ENCODE assay signal across 1 cellular context in genomic region chr4:87835192-87835591, GRCh38.
TF ChIP-seq lines count a peak whose summit lies in the region.

No MANE protein-coding gene starts in this region.

TF ChIP-seq in H1, 55 proteins besides CTCF, POLR2A, EP300 and RAD21:
- TF ChIP-seq RXRA (IDR thresholded peaks at IDR 0.05; ENCODE audit: insufficient read depth, low read depth, low read length) = no peak
- TF ChIP-seq EGR1 (IDR thresholded peaks at IDR 0.05; ENCODE audit: borderline replicate concordance, low read depth, low read length) = no peak
- TF ChIP-seq SRF (IDR thresholded peaks at IDR 0.05; ENCODE audit: low read depth, low read length) = no peak
- TF ChIP-seq SIRT6 (IDR thresholded peaks at IDR 0.05; ENCODE audit: low read length) = no peak
- TF ChIP-seq HDAC6 (IDR thresholded peaks at IDR 0.05; ENCODE audit: low read depth, low read length) = no peak
- no peak for TF ChIP-seq CBX5 (IDR thresholded peaks at IDR 0.05; ENCODE audit: low read depth, low read length)
- TF ChIP-seq TCF12 (IDR thresholded peaks at IDR 0.05; ENCODE audit: low read depth, low read length) = no peak
- TF ChIP-seq GABPA (IDR thresholded peaks at IDR 0.05; ENCODE audit: borderline replicate concordance, insufficient read depth, low read length) = no peak
- no peak for TF ChIP-seq SIN3A (conservative IDR thresholded peaks at IDR 0.05 in 1 of 2, IDR thresholded peaks at IDR 0.05 in 1 of 2; ENCODE audit: low read depth in 1 of 2, low read length in 2 of 2)
- TF ChIP-seq SP4 (IDR thresholded peaks at IDR 0.05; ENCODE audit: low read length) = no peak
- no peak for TF ChIP-seq RNF2 (IDR thresholded peaks at IDR 0.05; ENCODE audit: borderline replicate concordance, low read depth, low read length, missing control alignments, poor library complexity, severe bottlenecking)
- no peak for TF ChIP-seq ATF3 (IDR thresholded peaks at IDR 0.05; ENCODE audit: insufficient read depth, low read depth, low read length)
- TF ChIP-seq SIX5 (IDR thresholded peaks at IDR 0.05; ENCODE audit: low read depth, low read length) = no peak
- no peak for TF ChIP-seq SAP30 (IDR thresholded peaks at IDR 0.05; ENCODE audit: insufficient read depth, insufficient replicate concordance, low read length)
- no peak for TF ChIP-seq JUN (IDR thresholded peaks at IDR 0.05; ENCODE audit: low read depth, low read length)
- no peak for TF ChIP-seq POLR2AphosphoS5 (IDR thresholded peaks at IDR 0.05; ENCODE audit: low read depth, low read length)
- no peak for TF ChIP-seq SP1 (IDR thresholded peaks at IDR 0.05; ENCODE audit: low read depth, low read length)
- TF ChIP-seq CBX8 (IDR thresholded peaks at IDR 0.05; ENCODE audit: borderline replicate concordance, low read depth, low read length) = no peak
- no peak for TF ChIP-seq NRF1 (IDR thresholded peaks at IDR 0.05; ENCODE audit: low read depth, low read length)
- TF ChIP-seq CHD2 (IDR thresholded peaks at IDR 0.05; ENCODE audit: low read length) = no peak
